26 cellular contexts compared by ENCODE assay signal in the genomic region with DNA sequence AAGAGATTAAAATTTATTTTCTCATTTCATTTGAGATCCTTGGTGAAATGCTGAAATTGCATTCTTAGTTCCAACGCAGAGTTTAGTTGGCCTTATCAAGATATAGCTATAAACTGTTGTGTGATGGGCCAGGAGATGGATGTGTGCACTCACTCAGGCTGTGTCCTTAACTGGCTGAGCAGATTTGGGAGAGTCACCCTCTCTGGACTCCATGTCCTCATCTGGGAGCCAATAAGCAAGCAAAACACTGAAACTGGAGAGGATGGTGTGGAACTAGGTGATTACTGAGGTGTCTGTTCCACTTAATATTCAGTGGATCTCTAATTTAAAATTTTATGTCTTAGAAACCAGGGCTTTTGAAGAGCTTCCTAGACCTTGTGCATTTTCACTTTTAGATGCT.
"Had no signal": no experiment of that assay in that cellular context is flagged by ENCODE, and none has a peak within 500 bp of the region (broad histone marks: within the 10 kb centered on the region; RNA-seq: fewer than 3 reads in every experiment).

No MANE protein-coding gene starts in this region.

- H3K4me3 Mint-ChIP-seq: immature natural killer cell; mesothelial cell of epicardium; naive B cell; natural killer cell; stimulated activated naive B cell treated with anti-CD40 and anti-IgM and Interleukin-4, amounts not matched to agents 10 μg/mL and 1 μg/mL and 100 μg/mL, for 72 hours had no signal

- H3K36me3 ChIP-seq: left ventricle myocardium inferior, pancreas, stomach, thyroid gland, transverse colon, upper lobe of left lung, vagina had no signal

- H3K27ac Mint-ChIP-seq: immature natural killer cell; mesothelial cell of epicardium; natural killer cell; stimulated activated naive B cell treated with anti-CD40 and anti-IgM and Interleukin-4, amounts not matched to agents 10 μg/mL and 1 μg/mL and 100 μg/mL, for 72 hours had no signal

- H3K27me3 Mint-ChIP-seq: naive B cell; progenitor cell of endocrine pancreas; stimulated activated naive B cell treated with anti-CD40 and anti-IgM and Interleukin-4, amounts not matched to agents 10 μg/mL and 1 μg/mL and 100 μg/mL, for 72 hours had no signal

- H3K27ac ChIP-seq: left ventricle myocardium inferior, pancreas, skin epidermis, stomach, testis, thyroid gland, transverse colon, upper lobe of left lung, vagina had no signal

- H3K4me3 ChIP-seq: left ventricle myocardium inferior, lung, pancreas, skin epidermis, stomach, testis, thyroid gland, transverse colon, upper lobe of left lung, vagina had no signal

- H3K9me3 ChIP-seq: left ventricle myocardium inferior, pancreas, stomach, testis, thyroid gland, transverse colon, upper lobe of left lung, vagina had no signal

- H3K9me3 Mint-ChIP-seq: naive B cell; natural killer cell; stimulated activated naive B cell treated with anti-CD40 and anti-IgM and Interleukin-4, amounts not matched to agents 10 μg/mL and 1 μg/mL and 100 μg/mL, for 72 hours had no signal

- H3K4me1 Mint-ChIP-seq: immature natural killer cell; mesothelial cell of epicardium; naive B cell; natural killer cell; stimulated activated naive B cell treated with anti-CD40 and anti-IgM and Interleukin-4, amounts not matched to agents 10 μg/mL and 1 μg/mL and 100 μg/mL, for 72 hours had no signal

- ATAC-seq: natural killer cell; right cardiac atrium; sciatic nerve; stimulated activated naive B cell treated with anti-CD40 and anti-IgM and Interleukin-4, amounts not matched to agents 10 μg/mL and 1 μg/mL and 100 μg/mL, for 72 hours; stimulated activated naive CD8-positive, alpha-beta T cell treated with anti-CD3 and anti-CD28 coated beads, Interleukin-15, Interleukin-2, amounts not matched to agents 100 U/mL and 50 U/mL, for 24 hours had no signal

- H3K27me3 ChIP-seq: pancreas, stomach, testis, thyroid gland, transverse colon, upper lobe of left lung, vagina had no signal

- H3K4me1 ChIP-seq: left ventricle myocardium inferior, pancreas, stomach, testis, transverse colon, upper lobe of left lung, vagina had no signal

- H3K36me3 Mint-ChIP-seq: immature natural killer cell; mesothelial cell of epicardium; naive B cell; natural killer cell; stimulated activated naive B cell treated with anti-CD40 and anti-IgM and Interleukin-4, amounts not matched to agents 10 μg/mL and 1 μg/mL and 100 μg/mL, for 72 hours had no signal

- DNase-seq: hypothalamus; immature natural killer cell; kidney; left ventricle myocardium inferior; naive B cell; natural killer cell; nucleus accumbens; pancreas; right cardiac atrium; stimulated activated CD4-positive, alpha-beta T cell treated with anti-CD3 and anti-CD28 coated beads, Interleukin-12 subunit alpha, Interleukin-12 subunit beta, amount 100 ng/mL, for 4 hours; stimulated activated CD4-positive, alpha-beta T cell treated with anti-CD3 and anti-CD28 coated beads, Interleukin-15, amount 100 ng/mL, for 24 hours; stimulated activated CD4-positive, alpha-beta T cell treated with anti-CD3 and anti-CD28 coated beads, Interleukin-2, amount 100 ng/mL, for 24 hours; stimulated activated CD4-positive, alpha-beta T cell treated with anti-CD3 and anti-CD28 coated beads, Interleukin-4, amount 100 ng/mL, for 1 hour; stimulated activated naive B cell treated with anti-CD40 and anti-IgM and Interleukin-4, amounts not matched to agents 10 μg/mL and 1 μg/mL and 100 μg/mL, for 72 hours; stimulated activated naive CD8-positive, alpha-beta T cell treated with anti-CD3 and anti-CD28 coated beads, Interleukin-15, Interleukin-2, amounts not matched to agents 100 U/mL and 50 U/mL, for 24 hours; stomach; testis; thyroid gland; transverse colon; upper lobe of left lung had no signal
